ENCODE assay signal across 17 cellular contexts in the genomic region with DNA sequence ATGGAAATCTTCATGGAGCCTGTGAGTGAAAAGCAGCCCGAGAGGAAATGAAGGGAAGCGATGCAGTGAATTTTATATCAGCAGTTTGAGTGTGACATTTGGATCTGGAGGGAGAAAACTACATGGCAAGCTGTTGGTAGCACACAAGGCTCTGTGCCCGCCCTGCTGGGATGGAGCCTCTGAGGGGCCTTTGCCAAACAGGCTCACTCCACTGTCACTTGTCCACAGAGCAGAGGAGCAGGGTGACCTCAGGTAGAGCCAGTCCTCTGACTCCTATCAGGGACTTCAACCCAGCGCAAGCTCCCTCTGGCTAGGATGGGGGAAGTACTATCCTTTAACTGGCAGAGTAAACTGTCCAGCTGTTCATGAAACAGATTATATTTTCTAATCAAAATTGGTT. TPM values are rescaled to one million over a fixed set of nuclear protein-coding genes. Genes with fewer than 3 reads are reported as not detected.
DNase-seq lines count a peak whose midpoint lies in the region; ATAC-seq and TF ChIP-seq lines count a peak whose summit lies in the region.
"Had no signal": no experiment of that assay in that cellular context is flagged by ENCODE, and none has a peak within 500 bp of the region (broad histone marks: within the 10 kb centered on the region; RNA-seq: fewer than 3 reads in every experiment).

No MANE protein-coding gene starts in this region.

- no peaks in the 10 kb centered on the region for H3K9me3 Mint-ChIP-seq in neural progenitor cell
- no peaks in the 10 kb centered on the region for H3K9me3 Mint-ChIP-seq in H9
- H3K9me3 Mint-ChIP-seq: CD4-positive, alpha-beta memory T cell had no signal

- no peaks in the 10 kb centered on the region for H3K36me3 Mint-ChIP-seq in neural progenitor cell
- no peaks in the 10 kb centered on the region for H3K36me3 Mint-ChIP-seq in H9 (ENCODE audit: insufficient read depth in 1 of 3, low read depth in 3 of 3)
- H3K36me3 Mint-ChIP-seq: CD4-positive, alpha-beta memory T cell had no signal

- ATAC-seq in HG02763 (IDR thresholded peaks at IDR 0.05; ENCODE audit: unreplicated experiment): no peak
- ATAC-seq: HepG2 had no signal

- H3K4ac ChIP-seq in H9 (ENCODE audit: low read depth, low read length): no peak overlapping the region

- H4K91ac ChIP-seq in H9 (ENCODE audit: insufficient read length, low read depth, low read length): no peak overlapping the region

- H3K27me3 ChIP-seq in BE2C: no peaks in the 10 kb centered on the region
- no peaks in the 10 kb centered on the region for H3K27me3 ChIP-seq in neural progenitor cell
- no peaks in the 10 kb centered on the region for H3K27me3 ChIP-seq in H9 (ENCODE audit: insufficient read depth, low read length)

- H3K27me3 Mint-ChIP-seq in neural progenitor cell (ENCODE audit: insufficient read depth, low read depth) (peaks cover 2% of the 10 kb centered on the region), H9 (ENCODE audit: low read depth) (no peaks in the 10 kb centered on the region)

- no peak overlapping the region for H2BK5ac ChIP-seq in H9 (ENCODE audit: insufficient read length, low read length)

- H3K4me1 ChIP-seq in BE2C (peaks cover 46% of the 10 kb centered on the region), neural progenitor cell (peaks cover 12% of the 10 kb centered on the region), H9 (ENCODE audit: insufficient read depth, low read length) (no peaks in the 10 kb centered on the region; the same call in 1 of the 2 replicates)
- H3K4me1 ChIP-seq: HAP-1 had no signal

- no peak overlapping the region for H3T11ph ChIP-seq in H9 (ENCODE audit: low read length)

- no peak overlapping the region for H3K14ac ChIP-seq in H9 (ENCODE audit: insufficient read depth, low read length)

- H4K5ac ChIP-seq in H9 (ENCODE audit: insufficient read length, low read depth, low read length): no peak overlapping the region

- H3K23me2 ChIP-seq in H9 (ENCODE audit: insufficient read length, low read depth, low read length, poor library complexity, severe bottlenecking): no peaks in the 10 kb centered on the region

- H3K23ac ChIP-seq in H9 (ENCODE audit: insufficient read length, low read depth, low read length): no peak overlapping the region

- no peak overlapping the region for H2BK15ac ChIP-seq in H9 (ENCODE audit: low read depth, low read length)

- H2BK120ac ChIP-seq in H9 (ENCODE audit: low read depth, low read length, poor library complexity, severe bottlenecking): no peak overlapping the region

- H3K18ac ChIP-seq in H9 (ENCODE audit: insufficient read length, low read depth, low read length): no peak overlapping the region

- H3K79me1 ChIP-seq in H9 (ENCODE audit: insufficient read depth, low read depth, low read length, poor library complexity, severe bottlenecking): no peaks in the 10 kb centered on the region

- H3F3A ChIP-seq in neural progenitor cell (ENCODE audit: low read depth): no peaks in the 10 kb centered on the region

- H3K4me2 ChIP-seq in neural progenitor cell (no peak overlapping the region), H9 (ENCODE audit: insufficient read depth, insufficient read length, low read length) (no peak overlapping the region)

- H3K36me3 ChIP-seq in BE2C (no peaks in the 10 kb centered on the region), neural progenitor cell (no peaks in the 10 kb centered on the region)
- H3K36me3 ChIP-seq: HAP-1 had no signal

- H3K27ac ChIP-seq in neural progenitor cell (no peak overlapping the region), H9 (ENCODE audit: insufficient read length, low read depth, low read length) (no peak overlapping the region)
- H3K27ac ChIP-seq: C4-2B had no signal

- H3K27ac Mint-ChIP-seq in neural progenitor cell: peak overlapping the region; percentile 23
- no peak overlapping the region; a peak in 1 of 7 replicates for H3K27ac Mint-ChIP-seq in H9
- H3K27ac Mint-ChIP-seq: CD4-positive, alpha-beta memory T cell had no signal

- H3K9ac ChIP-seq in neural progenitor cell: no peak overlapping the region
- no peak overlapping the region for H3K9ac ChIP-seq in H9 (ENCODE audit: extremely low read depth, insufficient read length, low read length)

- H3K4me3 Mint-ChIP-seq in neural progenitor cell (no peak overlapping the region), H9 (no peak overlapping the region)
- H3K4me3 Mint-ChIP-seq: CD4-positive, alpha-beta memory T cell had no signal

- H2BK12ac ChIP-seq in H9 (ENCODE audit: insufficient read length, low read depth, low read length): no peak overlapping the region

- DNase-seq in NCI-H1694 treated with DMSO at 0.1 percent for 48 hours (lab: John Stamatoyannopoulos, UW): peak; percentile 31
- no peak for DNase-seq in NCI-H1694 (lab: John Stamatoyannopoulos, UW)
- DNase-seq in BE2C: peak; percentile 25
- DNase-seq in cerebellar cortex (ENCODE audit: low spot score): peak; percentile 40
- DNase-seq in neural progenitor cell (ENCODE audit: low spot score): no peak
- no peak for DNase-seq in H9
- DNase-seq in activated CD4-positive, alpha-beta T cell treated with anti-CD3 and anti-CD28 coated beads for 48 hours: no peak
- DNase-seq: 8988T; AML-193; CD4-positive, alpha-beta memory T cell; DND-41; GF-D8; GOT3 had no signal

- no peaks in the 10 kb centered on the region; the same call in 1 of the 2 replicates for H3K9me3 ChIP-seq in BE2C
- H3K9me3 ChIP-seq in neural progenitor cell (ENCODE audit: low read depth): no peaks in the 10 kb centered on the region
- H3K9me3 ChIP-seq in H9 (ENCODE audit: control insufficient read depth, low read depth, low read length): no peaks in the 10 kb centered on the region
- H3K9me3 ChIP-seq: HAP-1 had no signal

- H3K4me3 ChIP-seq in BE2C (ENCODE audit: low read depth, low read length): no peak overlapping the region
- no peak overlapping the region for H3K4me3 ChIP-seq in neural progenitor cell
- H3K4me3 ChIP-seq: HAP-1 had no signal

- H4K8ac ChIP-seq in H9 (replicated peaks; ENCODE audit: insufficient read length, low read depth, low read length): no peak overlapping the region

- H4K20me1 ChIP-seq in neural progenitor cell (ENCODE audit: low read depth) (no peaks in the 10 kb centered on the region), H9 (ENCODE audit: control insufficient read depth, insufficient read depth, insufficient read length) (no peaks in the 10 kb centered on the region)

- no peaks in the 10 kb centered on the region for H3K79me2 ChIP-seq in neural progenitor cell (ENCODE audit: low read depth)
- no peaks in the 10 kb centered on the region for H3K79me2 ChIP-seq in H9 (ENCODE audit: insufficient read depth, low read length)

- no peak overlapping the region for H2AK5ac ChIP-seq in H9 (ENCODE audit: insufficient read length, low read length)

- no peak for TF ChIP-seq CTCF in BE2C (IDR thresholded peaks at IDR 0.05; ENCODE audit: low read depth, low read length)
- no peak for TF ChIP-seq CTCF in neural progenitor cell (IDR thresholded peaks at IDR 0.05)
- no peak for TF ChIP-seq CTCF in H9 (conservative IDR thresholded peaks at IDR 0.05)

- WGBS in H9 (ENCODE audit: extremely low coverage, insufficient read length, low lambda C conversion rate): no CpG with 5 or more reads among the region's 4 CpGs

- no peak overlapping the region for H2BK20ac ChIP-seq in H9 (ENCODE audit: low read depth, low read length, poor library complexity, severe bottlenecking)

- H2AFZ ChIP-seq in neural progenitor cell (replicated peaks): no peak overlapping the region
- H2AFZ ChIP-seq in H9 (ENCODE audit: low read length): no peak overlapping the region

- H3K56ac ChIP-seq in H9 (ENCODE audit: insufficient read length, low read depth, low read length): no peak overlapping the region

- peaks cover 64% of the 10 kb centered on the region for H3K4me1 Mint-ChIP-seq in neural progenitor cell
- peaks cover 32 to 43% of the 10 kb centered on the region in 2 experiments for H3K4me1 Mint-ChIP-seq in H9

RNA-seq across cellular contexts. Expression of a gene that starts 28.0 kb away (rescaled TPM):
- polyA plus RNA-seq in BE2C (2012; ENCODE audit: insufficient read depth, insufficient read length, low read depth): 4.6 TPM
- total RNA-seq in neural progenitor cell (ENCODE audit: low replicate concordance) (0.96 and 12.8 TPM in 2 replicates), H9 (2021) (1.6 and 2.7 TPM in 2 replicates)
- polyA plus RNA-seq: CD4-positive, alpha-beta memory T cell had no signal

Comparison
In these comparisons a context has a peak if more than half of its experiments do, and no peak if none do; other contexts are left out.
1. DNase-seq: peak in NCI-H1694 treated with DMSO at 0.1 percent for 48 hours (single experiment), BE2C (single experiment) and cerebellar cortex (single experiment); none in NCI-H1694 (single experiment), neural progenitor cell (single experiment), H9 (single experiment) and activated CD4-positive, alpha-beta T cell treated with anti-CD3 and anti-CD28 coated beads for 48 hours (single experiment).